ENCODE assay signal across 37 cellular contexts in genomic region chr15:28881600-28881999, GRCh38. TPM values are rescaled to one million over a fixed set of nuclear protein-coding genes. Genes with fewer than 3 reads are reported as not detected.
DNase-seq lines count a peak whose midpoint lies in the region; ATAC-seq, FAIRE-seq and TF ChIP-seq lines count a peak whose summit lies in the region.
"Had no signal": no experiment of that assay in that cellular context is flagged by ENCODE, and none has a peak within 500 bp of the region (broad histone marks: within the 10 kb centered on the region; RNA-seq: fewer than 3 reads in every experiment).

No MANE protein-coding gene starts in this region.

- H3K4me2 ChIP-seq in SK-N-SH (no peak overlapping the region), Loucy (ENCODE audit: low read depth, low read length, poor library complexity, severe bottlenecking) (no peak overlapping the region), K562 (ENCODE audit: insufficient read depth, low read length) (no peak overlapping the region)

- POLR2A ChIA-PET in SK-N-SH (lab: Yijun Ruan, JAX): no interaction called here
- POLR2A ChIA-PET in K562 (lab: Yijun Ruan, JAX): interaction anchor here (0.6 to 0.9 kb wide), 2 partner anchors 10 to 14 kb away, joined by 3 to 4 read pairs; no protein-coding TSS in a partner anchor
- POLR2A ChIA-PET in CD8-positive, alpha-beta memory T cell (lab: Charles Lee): no interaction called here

- no peaks in the 10 kb centered on the region for H3K9me2 ChIP-seq in SK-N-SH
- H3K9me2 ChIP-seq in Loucy (replicated peaks; ENCODE audit: low read depth, low read length): no peaks in the 10 kb centered on the region

- H3K4me3 Mint-ChIP-seq in type B pancreatic cell: no peak overlapping the region
- H3K4me3 Mint-ChIP-seq in CD8-positive, alpha-beta memory T cell: no peak overlapping the region
- H3K4me3 Mint-ChIP-seq: activated naive CD8-positive, alpha-beta T cell treated with anti-CD3 and anti-CD28 coated beads for 36 hours; activated T-cell treated with anti-CD3 and anti-CD28 coated beads, Interleukin-2, amount 50 U/mL, for 24 hours; effector memory CD8-positive, alpha-beta T cell; mesothelial cell of epicardium; stimulated activated naive CD8-positive, alpha-beta T cell treated with anti-CD3 and anti-CD28 coated beads, Interleukin-15, Interleukin-2, amounts not matched to agents 100 ng/mL and 50 ng/mL, for 24 hours; WTC11 had no signal

- H4K20me1 ChIP-seq in SK-N-SH (ENCODE audit: insufficient read depth): no peaks in the 10 kb centered on the region
- no peaks in the 10 kb centered on the region for H4K20me1 ChIP-seq in Loucy (ENCODE audit: insufficient read depth, low read length, poor library complexity, severe bottlenecking)
- no peaks in the 10 kb centered on the region for H4K20me1 ChIP-seq in K562 (replicated peaks; ENCODE audit: control insufficient read depth, insufficient read depth, low read length)

- no peak overlapping the region for H3K27ac Mint-ChIP-seq in type B pancreatic cell
- no peak overlapping the region for H3K27ac Mint-ChIP-seq in CD8-positive, alpha-beta memory T cell
- H3K27ac Mint-ChIP-seq: activated naive CD8-positive, alpha-beta T cell treated with anti-CD3 and anti-CD28 coated beads for 36 hours; activated T-cell treated with anti-CD3 and anti-CD28 coated beads, Interleukin-2, amount 50 U/mL, for 24 hours; effector memory CD8-positive, alpha-beta T cell; mesothelial cell of epicardium; stimulated activated naive CD8-positive, alpha-beta T cell treated with anti-CD3 and anti-CD28 coated beads, Interleukin-15, Interleukin-2, amounts not matched to agents 100 ng/mL and 50 ng/mL, for 24 hours; WTC11 had no signal

- H3K27ac ChIP-seq in SK-N-SH (ENCODE audit: low read depth in 2 of 2, low read length in 1 of 2) (no peak overlapping the region), K562 (ENCODE audit: extremely low read depth, low read depth, low read length) (no peak overlapping the region)
- H3K27ac ChIP-seq in CD8-positive, alpha-beta memory T cell (ENCODE audit: low read depth, low read length): no peak overlapping the region
- H3K27ac ChIP-seq: cardiac muscle cell, coronary artery, left lung, testis, uterus had no signal

- TF ChIP-seq EP300 in SK-N-SH (IDR thresholded peaks at IDR 0.05; ENCODE audit: borderline replicate concordance in 1 of 2, low read depth in 1 of 2, low read length in 1 of 2) (no peak), K562 (IDR thresholded peaks at IDR 0.05; ENCODE audit: low read length) (no peak)

- CTCF ChIA-PET in SK-N-SH (lab: Yijun Ruan, JAX) (interaction anchor here (0.8 to 1.1 kb wide), 4 partner anchors 39 to 103 kb away, joined by 3 read pairs; no protein-coding TSS in a partner anchor), K562 (lab: Yijun Ruan, JAX; ENCODE audit: low intra/inter-chr PET ratio) (no interaction called here)
- CTCF ChIA-PET in CD8-positive, alpha-beta memory T cell (lab: Charles Lee): interaction anchor here (0.7 to 1.1 kb wide), 2 partner anchors 20 to 52 kb away, joined by 3 read pairs; no protein-coding TSS in a partner anchor

- no peak for TF ChIP-seq POLR2A in K562 (conservative IDR thresholded peaks at IDR 0.05)

- H2AFZ ChIP-seq in SK-N-SH (ENCODE audit: low read depth) (no peak overlapping the region), Loucy (ENCODE audit: low read length) (no peak overlapping the region), K562 (ENCODE audit: low read depth, low read length) (no peak overlapping the region)

- TF ChIP-seq RAD21 in SK-N-SH (IDR thresholded peaks at IDR 0.05; ENCODE audit: low read length): peak; percentile 39; the same call in 1 of the 2 replicates
- TF ChIP-seq RAD21 in K562 (CRISPR knock-in tag; conservative IDR thresholded peaks at IDR 0.05 in 1 of 2, IDR thresholded peaks at IDR 0.05 in 1 of 2): no peak

- H3K4me3 ChIP-seq in SK-N-SH (ENCODE audit: low read depth in 2 of 2, low read length in 1 of 2) (no peak overlapping the region), Loucy (ENCODE audit: low read length, poor library complexity, severe bottlenecking) (no peak overlapping the region), K562 (no peak overlapping the region)
- no peak overlapping the region for H3K4me3 ChIP-seq in CD8-positive, alpha-beta memory T cell (ENCODE audit: low read length)
- H3K4me3 ChIP-seq: cardiac muscle cell, coronary artery, left lung, testis, uterus had no signal

- BruUV-seq in K562 (replicated peaks; lab: Mats Ljungman, UMichigan): no TSS peak

- no peak overlapping the region for H3K9ac ChIP-seq in SK-N-SH
- H3K9ac ChIP-seq in Loucy (ENCODE audit: low read depth, low read length, poor library complexity, severe bottlenecking): no peak overlapping the region
- no peak overlapping the region for H3K9ac ChIP-seq in K562 (ENCODE audit: insufficient read depth in 1 of 2, low read depth in 2 of 2, low read length in 2 of 2)

- WGBS in SK-N-SH (ENCODE audit: low lambda C conversion rate): 90% methylated on average over 1 of the region's 1 CpG
- WGBS in K562 (ENCODE audit: insufficient coverage, low coverage, missing lambda C conversion rate): 54% methylated on average over 1 of the region's 1 CpG

- no peaks in the 10 kb centered on the region for H3K36me3 Mint-ChIP-seq in type B pancreatic cell
- H3K36me3 Mint-ChIP-seq in CD8-positive, alpha-beta memory T cell: no peaks in the 10 kb centered on the region
- H3K36me3 Mint-ChIP-seq: activated naive CD8-positive, alpha-beta T cell treated with anti-CD3 and anti-CD28 coated beads for 36 hours; mesothelial cell of epicardium; WTC11 had no signal

- H3K9me1 ChIP-seq in K562 (ENCODE audit: control insufficient read depth, insufficient read depth, low read length): no peaks in the 10 kb centered on the region

- H3K9me3 ChIP-seq in SK-N-SH: no peaks in the 10 kb centered on the region
- no peaks in the 10 kb centered on the region for H3K9me3 ChIP-seq in Loucy (ENCODE audit: insufficient read depth, low read depth, low read length)
- no peaks in the 10 kb centered on the region for H3K9me3 ChIP-seq in K562 (replicated peaks; ENCODE audit: control insufficient read depth, insufficient read depth, low read depth, low read length)
- H3K9me3 ChIP-seq in CD8-positive, alpha-beta memory T cell (ENCODE audit: low read length): no peaks in the 10 kb centered on the region
- H3K9me3 ChIP-seq: left lung, testis, uterus had no signal

- in situ Hi-C loops in K562 (cut with MboI): no loop called here

- H3K9me3 Mint-ChIP-seq in type B pancreatic cell: no peaks in the 10 kb centered on the region
- H3K9me3 Mint-ChIP-seq in CD8-positive, alpha-beta memory T cell: peaks cover 0 to 2% (median 0%) of the 10 kb centered on the region in 5 donors
- H3K9me3 Mint-ChIP-seq: activated naive CD8-positive, alpha-beta T cell treated with anti-CD3 and anti-CD28 coated beads for 36 hours; activated T-cell treated with anti-CD3 and anti-CD28 coated beads, Interleukin-2, amount 50 U/mL, for 24 hours; effector memory CD8-positive, alpha-beta T cell; mesothelial cell of epicardium; stimulated activated naive CD8-positive, alpha-beta T cell treated with anti-CD3 and anti-CD28 coated beads, Interleukin-15, Interleukin-2, amounts not matched to agents 100 ng/mL and 50 ng/mL, for 24 hours; WTC11 had no signal

- TF ChIP-seq CTCF in SK-N-SH (IDR thresholded peaks at IDR 0.05) (0 out of 2 replicates have a peak, but pooled peaks have one; percentile 6), Loucy (conservative IDR thresholded peaks at IDR 0.05; ENCODE audit: low read length) (peak; percentile 51), K562 (IDR thresholded peaks at IDR 0.05 in 2 of 3, conservative IDR thresholded peaks at IDR 0.05 in 1 of 3; ENCODE audit: insufficient read depth in 2 of 3, low read depth in 1 of 3, low read length in 3 of 3) (peak in 2 of 3 experiments; percentile 8 to 18; a peak in 1 of 6 replicates), type B pancreatic cell (conservative IDR thresholded peaks at IDR 0.05) (peak; percentile 42)

- H3K79me2 ChIP-seq in SK-N-SH (ENCODE audit: insufficient read depth) (no peaks in the 10 kb centered on the region), Loucy (ENCODE audit: insufficient read depth, low read length) (no peaks in the 10 kb centered on the region), K562 (ENCODE audit: control insufficient read depth, insufficient read depth, low read length) (peaks cover 2% of the 10 kb centered on the region)

- H3K4me1 Mint-ChIP-seq in type B pancreatic cell (ENCODE audit: unreplicated experiment): peaks cover 3% of the 10 kb centered on the region
- H3K4me1 Mint-ChIP-seq in CD8-positive, alpha-beta memory T cell: peaks cover 0 to 7% (median 0%) of the 10 kb centered on the region in 3 donors
- H3K4me1 Mint-ChIP-seq: mesothelial cell of epicardium had no signal

- intact Hi-C loops in K562 (cut with micrococcal nuclease): no loop called here

- H3K36me3 ChIP-seq in SK-N-SH (replicated peaks in 1 of 2; ENCODE audit: control insufficient read depth in 1 of 2, insufficient read depth in 2 of 2, low read length in 1 of 2): no peaks in the 10 kb centered on the region
- H3K36me3 ChIP-seq in Loucy (ENCODE audit: insufficient read depth, low read length): no peaks in the 10 kb centered on the region
- no peaks in the 10 kb centered on the region for H3K36me3 ChIP-seq in K562 (ENCODE audit: control insufficient read depth, insufficient read depth, low read length)
- no peaks in the 10 kb centered on the region for H3K36me3 ChIP-seq in CD8-positive, alpha-beta memory T cell (ENCODE audit: insufficient read depth, low read length)
- H3K36me3 ChIP-seq: cardiac muscle cell, left lung, uterus had no signal

- no peaks in the 10 kb centered on the region for H3F3A ChIP-seq in SK-N-SH (replicated peaks; ENCODE audit: insufficient read depth)
- H3F3A ChIP-seq in Loucy (ENCODE audit: low read depth): no peaks in the 10 kb centered on the region

- no peak for ATAC-seq in SK-N-SH treated with all-trans-retinoic acid at 6 μM for 48 hours
- ATAC-seq in K562: no peak
- ATAC-seq in GM18511 (IDR thresholded peaks at IDR 0.05; ENCODE audit: unreplicated experiment): no peak
- no peak for ATAC-seq in HG02885 (IDR thresholded peaks at IDR 0.05; ENCODE audit: poor library complexity, unreplicated experiment)
- ATAC-seq: effector memory CD8-positive, alpha-beta T cell; left lung; Panc1; sciatic nerve; WTC11 had no signal

- H3K4me1 ChIP-seq in SK-N-SH (ENCODE audit: control insufficient read depth in 1 of 2, insufficient read depth in 2 of 2, low read depth in 1 of 2, low read length in 1 of 2): peaks cover 0 to 8% of the 10 kb centered on the region in 2 experiments; a peak in 1 of 4 replicates
- peaks cover 7% of the 10 kb centered on the region for H3K4me1 ChIP-seq in Loucy (ENCODE audit: insufficient read depth, low read length, poor library complexity, severe bottlenecking)
- H3K4me1 ChIP-seq in K562 (replicated peaks in 1 of 2; ENCODE audit: control insufficient read depth in 2 of 2, insufficient read depth in 2 of 2, low read length in 2 of 2): peaks cover under 1 to 21% of the 10 kb centered on the region in 2 experiments
- peaks cover 15% of the 10 kb centered on the region for H3K4me1 ChIP-seq in CD8-positive, alpha-beta memory T cell (ENCODE audit: insufficient read depth, low read length)

- peak; percentile 52 for DNase-seq in SK-N-SH
- no peak for DNase-seq in K562 (ENCODE audit: extremely low read depth in 1 of 4, low spot score in 3 of 4)
- DNase-seq in type B pancreatic cell (ENCODE audit: extremely low spot score, unreplicated experiment): no peak
- no peak for DNase-seq in CD8-positive, alpha-beta memory T cell
- DNase-seq: ACHN; activated CD4-positive, alpha-beta T cell treated with anti-CD3 and anti-CD28 coated beads, Interleukin-2, amount 50 U/mL, for 1 hour; activated gamma-delta T cell; activated naive CD8-positive, alpha-beta T cell treated with anti-CD3 and anti-CD28 coated beads for 36 hours; activated T-cell treated with anti-CD3 and anti-CD28 coated beads, Interleukin-2, amount 50 U/mL, for 24 hours; effector memory CD8-positive, alpha-beta T cell; erythroblast; GDM1; left lung; NCI-H1105; NCI-H187; NCI-H2171 treated with DMSO at 0.1 percent for 48 hours; NCI-H510A treated with DMSO at 0.1 percent for 48 hours; SHP77 treated with DMSO at 0.1 percent for 48 hours; stimulated activated CD8-positive, alpha-beta memory T cell treated with anti-CD3 and anti-CD28 coated beads, Interleukin-4, amount 100 ng/mL, for 48 hours; T1000; testis; uterus had no signal

- H3K27me3 ChIP-seq in SK-N-SH (ENCODE audit: insufficient read depth): no peaks in the 10 kb centered on the region
- no peaks in the 10 kb centered on the region for H3K27me3 ChIP-seq in Loucy (ENCODE audit: insufficient read depth, low read length, poor library complexity, severe bottlenecking)
- no peaks in the 10 kb centered on the region for H3K27me3 ChIP-seq in K562 (ENCODE audit: control insufficient read depth in 2 of 2, insufficient read depth in 2 of 2, low read length in 2 of 2)
- H3K27me3 ChIP-seq in CD8-positive, alpha-beta memory T cell (ENCODE audit: insufficient read depth, low read length, poor library complexity, severe bottlenecking): no peaks in the 10 kb centered on the region
- H3K27me3 ChIP-seq: testis, uterus had no signal

- no peak for FAIRE-seq in K562 (lab: Jason Lieb, UNC)

- H3K27me3 Mint-ChIP-seq in type B pancreatic cell: peaks cover 13% of the 10 kb centered on the region
- H3K27me3 Mint-ChIP-seq in CD8-positive, alpha-beta memory T cell: peaks cover 0 to 6% of the 10 kb centered on the region in 2 donors
- H3K27me3 Mint-ChIP-seq: activated naive CD8-positive, alpha-beta T cell treated with anti-CD3 and anti-CD28 coated beads for 36 hours; activated T-cell treated with anti-CD3 and anti-CD28 coated beads, Interleukin-2, amount 50 U/mL, for 24 hours; stimulated activated naive CD8-positive, alpha-beta T cell treated with anti-CD3 and anti-CD28 coated beads, Interleukin-15, Interleukin-2, amounts not matched to agents 100 ng/mL and 50 ng/mL, for 24 hours had no signal

RNA-seq across cellular contexts. Expression of gene APBA2, which starts 4.2 kb away (rescaled TPM):
- polyA plus RNA-seq in SK-N-SH (2012; rRNA removed) (12.7 and 14.0 TPM in 2 replicates), K562 (2011; rRNA removed) (27.8 and 36.1 TPM in 2 replicates), K562 (2014; fragmentation: Illumina TruSeq; extraction: Trizol) (17.1 and 25.2 TPM in 2 replicates), K562 (2014; fragmentation: Nextera tagmentation; extraction: Ambion mirVana) (under 1 TPM; 0.24 to 0.35 TPM), K562 (2014; rRNA removed) (30.7 and 37.1 TPM in 2 replicates)
- polyA plus RNA-seq in SK-N-SH (2012; cell fraction: cytosol; rRNA removed): 7.1 and 10.1 TPM in 2 replicates
- 25.3 and 26.2 TPM in 2 replicates for polyA plus RNA-seq in SK-N-SH (2012; cell fraction: nucleus; rRNA removed)
- 105 and 234 TPM in 2 replicates for total RNA-seq in K562 (2011; cell fraction: chromatin; rRNA removed; ENCODE audit: low replicate concordance)
- total RNA-seq in K562 (2011; cell fraction: nucleolus; rRNA removed): 91.2 and 97.2 TPM in 2 replicates
- 85.9 and 89.9 TPM in 2 replicates for total RNA-seq in K562 (2011; cell fraction: nucleoplasm; rRNA removed)
- total RNA-seq in K562 (2014; rRNA removed) (40.9 and 46.5 TPM in 2 replicates), K562 (2014; rRNA removed; fragmentation: Illumina TruSeq; extraction: Trizol) (10.4 and 13.6 TPM in 2 replicates), K562 (2015; rRNA removed; fragmentation: Illumina TruSeq; extraction: Trizol) (25.2 and 26.2 TPM in 2 replicates), K562 (2021) (30.8 and 32.5 TPM in 2 replicates), type B pancreatic cell (ENCODE audit: low replicate concordance) (8.5 and 33.3 TPM in 2 replicates)
- 27.5 and 45.8 TPM in 2 replicates for polyA plus RNA-seq in K562 (2011; cell fraction: cytosol; rRNA removed)
- 70.5 and 109 TPM in 2 replicates for polyA plus RNA-seq in K562 (2011; cell fraction: nucleus; rRNA removed)
- polyA plus RNA-seq in K562 (2012): 25.0 and 39.9 TPM in 2 replicates
- polyA minus RNA-seq in K562 (2011; rRNA and poly(A)+ RNA removed): 21.7 and 35.1 TPM in 2 replicates
- 28.8 and 31.9 TPM in 2 replicates for polyA minus RNA-seq in K562 (2011; cell fraction: cytosol; rRNA and poly(A)+ RNA removed)
- polyA minus RNA-seq in K562 (2011; cell fraction: nucleus; rRNA and poly(A)+ RNA removed): 25.7 and 46.8 TPM in 2 replicates
- 10 to 100 TPM; 15.7 to 18.0 TPM for total RNA-seq in CD8-positive, alpha-beta memory T cell
- polyA plus RNA-seq in CD8-positive, alpha-beta memory T cell: 38.8 TPM
- total RNA-seq: LHCN-M2 had no signal

RNA-seq across cellular contexts. Expression of gene GOLGA6L7, which starts 33.2 kb away (rescaled TPM):
- not detected in 2 replicates for polyA plus RNA-seq in SK-N-SH (2012; rRNA removed)
- not detected in 2 replicates for polyA plus RNA-seq in SK-N-SH (2012; cell fraction: cytosol; rRNA removed)
- not detected in 2 replicates for polyA plus RNA-seq in SK-N-SH (2012; cell fraction: nucleus; rRNA removed)
- 0.67 and 2.1 TPM in 2 replicates for total RNA-seq in K562 (2011; cell fraction: chromatin; rRNA removed; ENCODE audit: low replicate concordance)
- 0.39 TPM in 1 of 2 replicates, not detected in the other for total RNA-seq in K562 (2011; cell fraction: nucleolus; rRNA removed)
- 1.3 and 1.9 TPM in 2 replicates for total RNA-seq in K562 (2011; cell fraction: nucleoplasm; rRNA removed)
- total RNA-seq in K562 (2014; rRNA removed): not detected in 2 replicates
- not detected in 2 replicates for total RNA-seq in K562 (2014; rRNA removed; fragmentation: Illumina TruSeq; extraction: Trizol)
- total RNA-seq in K562 (2015; rRNA removed; fragmentation: Illumina TruSeq; extraction: Trizol): not detected in 2 replicates
- total RNA-seq in K562 (2021): 0.11 TPM in 1 of 2 replicates, not detected in the other
- 0.11 and 0.42 TPM in 2 replicates for polyA plus RNA-seq in K562 (2011; rRNA removed)
- polyA plus RNA-seq in K562 (2011; cell fraction: cytosol; rRNA removed): 0.38 TPM in 1 of 2 replicates, not detected in the other
- 0.26 and 0.86 TPM in 2 replicates for polyA plus RNA-seq in K562 (2011; cell fraction: nucleus; rRNA removed)
- 0.40 and 0.44 TPM in 2 replicates for polyA plus RNA-seq in K562 (2012)
- not detected in 2 replicates for polyA plus RNA-seq in K562 (2014; fragmentation: Illumina TruSeq; extraction: Trizol)
- polyA plus RNA-seq in K562 (2014; fragmentation: Nextera tagmentation; extraction: Ambion mirVana): under 1 TPM in 1 of 2 experiments, not detected in 1; 0.14 TPM
- not detected in 2 replicates for polyA plus RNA-seq in K562 (2014; rRNA removed)
- polyA minus RNA-seq in K562 (2011; rRNA and poly(A)+ RNA removed): 0.28 and 0.51 TPM in 2 replicates
- not detected in 2 replicates for polyA minus RNA-seq in K562 (2011; cell fraction: cytosol; rRNA and poly(A)+ RNA removed)
- 0.56 TPM in 1 of 2 replicates, not detected in the other for polyA minus RNA-seq in K562 (2011; cell fraction: nucleus; rRNA and poly(A)+ RNA removed)
- total RNA-seq in type B pancreatic cell (ENCODE audit: low replicate concordance): not detected in 2 replicates
- not detected for total RNA-seq in CD8-positive, alpha-beta memory T cell
- not detected for polyA plus RNA-seq in CD8-positive, alpha-beta memory T cell
- total RNA-seq: activated naive CD8-positive, alpha-beta T cell treated with anti-CD3 and anti-CD28 coated beads for 36 hours; aorta; cardiac muscle cell; left lung; LHCN-M2; mesothelial cell of epicardium; progenitor cell of endocrine pancreas; sciatic nerve; uterus; WTC11 had no signal
- polyA plus RNA-seq: aorta, BJ had no signal

Comparison
In these comparisons a context has a peak if more than half of its experiments do, and no peak if none do; other contexts are left out.
1. Of the 27 proteins assayed by ChIP-seq in both K562 and SK-N-SH: peak only in K562: none; only in SK-N-SH: RAD21; in both: CTCF; in neither: 25.